28 cellular contexts compared by ENCODE assay signal in genomic region chr17:47368262-47368661, GRCh38. TPM values are rescaled to one million over a fixed set of nuclear protein-coding genes. Genes with fewer than 3 reads are reported as not detected.
DNase-seq lines count a peak whose midpoint lies in the region; ATAC-seq, FAIRE-seq and TF ChIP-seq lines count a peak whose summit lies in the region.
"Had no signal": no experiment of that assay in that cellular context is flagged by ENCODE, and none has a peak within 500 bp of the region (broad histone marks: within the 10 kb centered on the region; RNA-seq: fewer than 3 reads in every experiment).

No MANE protein-coding gene starts in this region.

- H3K4me1 ChIP-seq in tibial nerve, result no peaks in the 10 kb centered on the region
- H3K4me1 ChIP-seq: BE2C, pancreas, upper lobe of right lung had no signal

- no peak for TF ChIP-seq CTCF in tibial nerve (IDR thresholded peaks at IDR 0.05)

- no peak for TF ChIP-seq EP300 in tibial nerve (IDR thresholded peaks at IDR 0.05)

- 59 to 63% methylated on average over 3 of the region's 3 CpGs for WGBS in tibial nerve, 2 donors

- H3K27me3 ChIP-seq in tibial nerve, result no peaks in the 10 kb centered on the region
- H3K27me3 ChIP-seq: pancreas, upper lobe of right lung had no signal

- peaks cover 0 to 11% (median 6%) of the 10 kb centered on the region in 4 donors for H3K9me3 ChIP-seq in tibial nerve
- H3K9me3 ChIP-seq: BE2C, pancreas had no signal

- H3K36me3 ChIP-seq in tibial nerve, result peaks cover 0 to 21% (median 0%) of the 10 kb centered on the region in 3 donors
- H3K36me3 ChIP-seq: BE2C, pancreas, upper lobe of right lung had no signal

- no peak for ATAC-seq in activated CD4-positive, CD25-positive, alpha-beta regulatory T cell treated with anti-CD3 and anti-CD28 coated beads, Interleukin-2, amount 50 U/mL, for 24 hours
- ATAC-seq: GM23338, HepG2, upper lobe of right lung had no signal

- H3K4me3 ChIP-seq in tibial nerve, result no peak overlapping the region
- H3K4me3 ChIP-seq: GM23338, lung, pancreas, smooth muscle cell, upper lobe of right lung had no signal

- peak; percentile 41 for FAIRE-seq in endometrium (lab: Jason Lieb, UNC)
- FAIRE-seq: HepG2, pancreas had no signal

- DNase-seq in NCI-H748 (lab: John Stamatoyannopoulos, UW; ENCODE audit: unreplicated experiment), result peak; percentile 56
- DNase-seq in NCI-H748 treated with DMSO at 0.1 percent for 48 hours (lab: John Stamatoyannopoulos, UW), result no peak
- peak; percentile 29 for DNase-seq in NCI-H2029 treated with DMSO at 0.1 percent for 48 hours (lab: John Stamatoyannopoulos, UW)
- DNase-seq in ureter (ENCODE audit: low spot score), result peak; percentile 61
- no peak for DNase-seq in tibial nerve (ENCODE audit: low spot score in 2 of 2)
- no peak for DNase-seq in activated CD8-positive, alpha-beta memory T cell treated with anti-CD3 and anti-CD28 coated beads for 24 hours
- DNase-seq: activated CD4-positive, alpha-beta T cell treated with anti-CD3 and anti-CD28 coated beads, Interleukin-2, amount 50 U/mL, for 4 hours; activated CD4-positive, CD25-positive, alpha-beta regulatory T cell; activated CD8-positive, alpha-beta memory T cell treated with anti-CD3 and anti-CD28 coated beads, Interleukin-2, amount 50 U/mL, for 4 hours; amygdala; BE2C; DND-41; head of caudate nucleus; Kasumi-1; NCI-H2081 treated with DMSO at 0.1 percent for 48 hours; NCI-H69; pancreas; stimulated activated CD4-positive, alpha-beta T cell treated with anti-CD3 and anti-CD28 coated beads, Interleukin-1b, Interleukin-23, amount 100 ng/mL, for 48 hours; T-helper 1 cell; upper lobe of right lung had no signal

- no peak for TF ChIP-seq POLR2A in tibial nerve (IDR thresholded peaks at IDR 0.05)

- no peak overlapping the region for H3K27ac ChIP-seq in tibial nerve
- H3K27ac ChIP-seq: epithelial cell of prostate, HL-60, pancreas, upper lobe of right lung had no signal

RNA-seq across cellular contexts. Expression of gene EFCAB13, which starts 44.5 kb away (rescaled TPM):
- total RNA-seq in ureter (15.4 TPM), tibial nerve (10 to 100 TPM in 2 of 4 donors, 1 to 10 TPM in 2; 6.5 to 15.1 (median 10.2) TPM)

Comparison
In these comparisons a context has a peak if more than half of its experiments do, and no peak if none do; other contexts are left out.
1. DNase-seq: peak in NCI-H748 (single experiment), NCI-H2029 treated with DMSO at 0.1 percent for 48 hours (single experiment) and ureter (single experiment); none in NCI-H748 treated with DMSO at 0.1 percent for 48 hours (single experiment), tibial nerve (0 of 2) and activated CD8-positive, alpha-beta memory T cell treated with anti-CD3 and anti-CD28 coated beads for 24 hours (single experiment).